ENCODE assay signal across 19 cellular contexts in genomic region chr2:37721219-37721600, GRCh38. TPM values are rescaled to one million over a fixed set of nuclear protein-coding genes. Genes with fewer than 3 reads are reported as not detected.
DNase-seq lines count a peak whose midpoint lies in the region; TF ChIP-seq lines count a peak whose summit lies in the region.
"Had no signal": no experiment of that assay in that cellular context is flagged by ENCODE, and none has a peak within 500 bp of the region (broad histone marks: within the 10 kb centered on the region; RNA-seq: fewer than 3 reads in every experiment).

No MANE protein-coding gene starts in this region.

- H2AFZ ChIP-seq in mammary epithelial cell (ENCODE audit: low read depth, low read length), result no peak overlapping the region
- peak overlapping the region; percentile 20 for H2AFZ ChIP-seq in fibroblast of lung (ENCODE audit: low read length)

- TF ChIP-seq POLR2A in testis (IDR thresholded peaks at IDR 0.05), result no peak

- no TSS peak for BruUV-seq in MCF 10A (replicated peaks; lab: Mats Ljungman, UMichigan)
- no TSS peak for BruUV-seq in mammary epithelial cell (replicated peaks; lab: Mats Ljungman, UMichigan)

- in situ Hi-C loops in mammary epithelial cell (cut with MboI; ENCODE audit: low sequenced_read_pairs in 2 of 2), result no loop called here

- H3K4me1 Mint-ChIP-seq in MCF 10A (ENCODE audit: insufficient read depth, unreplicated experiment), result peaks cover 5% of the 10 kb centered on the region

- no peaks in the 10 kb centered on the region for H3K36me3 Mint-ChIP-seq in MCF 10A (ENCODE audit: insufficient read depth, unreplicated experiment)
- H3K36me3 Mint-ChIP-seq: CD14-positive monocyte had no signal

- peaks cover 5% of the 10 kb centered on the region for H3K9me3 Mint-ChIP-seq in MCF 10A (ENCODE audit: unreplicated experiment)

- POLR2A ChIA-PET in MCF 10A (lab: Yijun Ruan, JAX), result no interaction called here

- no peak overlapping the region for H3K4me3 ChIP-seq in mammary epithelial cell (replicated peaks in 1 of 3; ENCODE audit: insufficient read depth in 1 of 3, low read depth in 2 of 3, low read length in 3 of 3)
- no peak overlapping the region for H3K4me3 ChIP-seq in fibroblast of lung (replicated peaks in 1 of 4; ENCODE audit: control extremely low read depth in 1 of 4, insufficient read depth in 1 of 4, low read depth in 3 of 4, low read length in 4 of 4)
- no peak overlapping the region for H3K4me3 ChIP-seq in dorsolateral prefrontal cortex
- no peak overlapping the region for H3K4me3 ChIP-seq in testis
- H3K4me3 ChIP-seq: HAP-1, MG63 had no signal

- intact Hi-C loops in MCF 10A (cut with micrococcal nuclease) (no loop called here), mammary epithelial cell (cut with micrococcal nuclease) (no loop called here), dorsolateral prefrontal cortex (cut with DNase I) (no loop called here), testis (cut with DNase I; ENCODE audit: low total_unique reads) (no loop called here)

- WGBS in mammary epithelial cell (ENCODE audit: low coverage, missing lambda C conversion rate), result 83% methylated on average over 2 of the region's 2 CpGs
- 58 to 65% methylated on average over 2 of the region's 2 CpGs for WGBS in testis, 2 donors

- DNase-seq in MCF 10A (ENCODE audit: unreplicated experiment) (no peak), mammary epithelial cell (no peak), M059J (ENCODE audit: low read depth) (peak; percentile 60), fibroblast of lung (ENCODE audit: low read depth in 2 of 2) (peak in 1 of 2 donors; percentile 23), dorsolateral prefrontal cortex (no peak), NCI-H128 (lab: John Stamatoyannopoulos, UW; ENCODE audit: unreplicated experiment) (no peak), HuH-7 (ENCODE audit: low spot score) (no peak), testis (no peak)
- DNase-seq: COR-L47, KBM-7, NCI-H1092, NCI-H2107, NCI-H226, NCI-H524 treated with DMSO at 0.1 percent for 48 hours, RPMI8226 had no signal

- H3K9me3 ChIP-seq in mammary epithelial cell (replicated peaks; ENCODE audit: insufficient read depth, low read length), result no peaks in the 10 kb centered on the region
- H3K9me3 ChIP-seq in fibroblast of lung (ENCODE audit: control insufficient read depth, insufficient read depth, low read depth, low read length), result no peaks in the 10 kb centered on the region
- no peaks in the 10 kb centered on the region for H3K9me3 ChIP-seq in testis
- H3K9me3 ChIP-seq: HAP-1 had no signal

- no peaks in the 10 kb centered on the region for H3K36me3 ChIP-seq in mammary epithelial cell (ENCODE audit: insufficient read depth, low read length)
- no peaks in the 10 kb centered on the region for H3K36me3 ChIP-seq in fibroblast of lung (ENCODE audit: control insufficient read depth, insufficient read depth, low read length)
- H3K36me3 ChIP-seq in testis (ENCODE audit: low read depth, missing control alignments), result no peaks in the 10 kb centered on the region
- H3K36me3 ChIP-seq: HAP-1, MG63 had no signal

- TF ChIP-seq CTCF in MCF 10A (IDR thresholded peaks at IDR 0.05; ENCODE audit: unreplicated experiment) (no peak), mammary epithelial cell (conservative IDR thresholded peaks at IDR 0.05 in 1 of 2, IDR thresholded peaks at IDR 0.05 in 1 of 2; ENCODE audit: extremely low read depth in 1 of 2, insufficient read depth in 1 of 2, low read depth in 1 of 2, low read length in 2 of 2) (no peak), fibroblast of lung (conservative IDR thresholded peaks at IDR 0.05 in 1 of 2, IDR thresholded peaks at IDR 0.05 in 1 of 2; ENCODE audit: low read depth in 1 of 2, low read length in 2 of 2) (no peak), dorsolateral prefrontal cortex (IDR thresholded peaks at IDR 0.05 in 54 of 56, conservative IDR thresholded peaks at IDR 0.05 in 2 of 56; ENCODE audit: low read depth in 1 of 56, partially characterized antibody in 56 of 56) (no peak), testis (IDR thresholded peaks at IDR 0.05) (no peak)

- H3K4me2 ChIP-seq in mammary epithelial cell (ENCODE audit: insufficient read depth, low read depth, low read length) (no peak overlapping the region), fibroblast of lung (ENCODE audit: extremely low read depth, insufficient read depth, low read length) (no peak overlapping the region)

- H3K4me1 ChIP-seq in mammary epithelial cell (ENCODE audit: insufficient read depth, low read length) (no peaks in the 10 kb centered on the region), fibroblast of lung (ENCODE audit: control insufficient read depth, extremely low read depth, insufficient read depth, low read length) (peaks cover 6% of the 10 kb centered on the region), testis (no peaks in the 10 kb centered on the region)
- H3K4me1 ChIP-seq: HAP-1 had no signal

- H3K27me3 ChIP-seq in mammary epithelial cell (ENCODE audit: insufficient read depth, low read length) (no peaks in the 10 kb centered on the region), fibroblast of lung (ENCODE audit: control insufficient read depth, insufficient read depth, low read length) (no peaks in the 10 kb centered on the region), dorsolateral prefrontal cortex (no peaks in the 10 kb centered on the region), testis (no peaks in the 10 kb centered on the region)
- H3K27me3 ChIP-seq: MG63 had no signal

- H3K4me3 Mint-ChIP-seq in MCF 10A (ENCODE audit: unreplicated experiment), result no peak overlapping the region

- no peaks in the 10 kb centered on the region for H3K79me2 ChIP-seq in mammary epithelial cell (ENCODE audit: insufficient read depth, low read length)
- no peaks in the 10 kb centered on the region for H3K79me2 ChIP-seq in fibroblast of lung (ENCODE audit: control insufficient read depth, insufficient read depth, low read length)

- H3K27ac Mint-ChIP-seq in MCF 10A (ENCODE audit: low read depth, unreplicated experiment), result peak overlapping the region; percentile 40
- H3K27ac Mint-ChIP-seq: CD14-positive monocyte had no signal

- H3K9ac ChIP-seq in mammary epithelial cell (ENCODE audit: insufficient read depth, low read length) (no peak overlapping the region), fibroblast of lung (ENCODE audit: insufficient read depth, low read length) (no peak overlapping the region)

- H4K20me1 ChIP-seq in mammary epithelial cell (ENCODE audit: insufficient read depth, low read length) (no peaks in the 10 kb centered on the region), fibroblast of lung (ENCODE audit: control insufficient read depth, extremely low read depth, insufficient read depth, low read length) (no peaks in the 10 kb centered on the region)

- dilution Hi-C loops in mammary epithelial cell (cut with HindIII; ENCODE audit: low sequenced_read_pairs), result no loop called here

- no peaks in the 10 kb centered on the region for H3K27me3 Mint-ChIP-seq in MCF 10A (ENCODE audit: insufficient read depth, unreplicated experiment)

- CTCF ChIA-PET in MCF 10A (lab: Yijun Ruan, JAX) (no interaction called here), mammary epithelial cell (lab: Charles Lee; ENCODE audit: low non-redundant PET) (no interaction called here)

- H3K27ac ChIP-seq in mammary epithelial cell (ENCODE audit: insufficient read depth, low read depth, low read length), result no peak overlapping the region
- H3K27ac ChIP-seq in fibroblast of lung (ENCODE audit: insufficient read depth, low read length), result no peak overlapping the region
- peak overlapping the region in 3 of 59 donors; percentile 5 to 27 (median 20) for H3K27ac ChIP-seq in dorsolateral prefrontal cortex
- no peak overlapping the region for H3K27ac ChIP-seq in testis
- H3K27ac ChIP-seq: 22Rv1 had no signal

RNA-seq across cellular contexts. Expression of gene CDC42EP3, which starts 49.8 kb away (rescaled TPM):
- total RNA-seq in MCF 10A (2022) (55.4 and 61.3 TPM in 2 replicates), mammary epithelial cell (100 to 1,000 TPM in 1 of 2 donors, 10 to 100 TPM in 1; 96.7 to 276 TPM), fibroblast of lung (5.6 and 19.2 TPM in 2 replicates), dorsolateral prefrontal cortex (10 to 100 TPM in 113 of 120 experiments, 1 to 10 TPM in 7; 6.3 to 30.3 (median 17.6) TPM), testis (10 to 100 TPM; 44.3 to 50.6 TPM)
- polyA plus RNA-seq in mammary epithelial cell (84.4 TPM), fibroblast of lung (103 and 328 TPM in 2 replicates), testis (ENCODE audit: insufficient read depth, low read depth, low replicate concordance) (107 TPM)
- polyA minus RNA-seq in mammary epithelial cell (192 TPM), fibroblast of lung (ENCODE audit: low replicate concordance) (170 and 335 TPM in 2 replicates)
- total RNA-seq in M059J (2014; rRNA removed; shearing (Covaris generic)), result 63.4 and 78.4 TPM in 2 replicates
- polyA plus RNA-seq in fibroblast of lung (2012), result 43.4 and 145 TPM in 2 replicates
